ENCODE assay signal across 21 cellular contexts in the genomic region with DNA sequence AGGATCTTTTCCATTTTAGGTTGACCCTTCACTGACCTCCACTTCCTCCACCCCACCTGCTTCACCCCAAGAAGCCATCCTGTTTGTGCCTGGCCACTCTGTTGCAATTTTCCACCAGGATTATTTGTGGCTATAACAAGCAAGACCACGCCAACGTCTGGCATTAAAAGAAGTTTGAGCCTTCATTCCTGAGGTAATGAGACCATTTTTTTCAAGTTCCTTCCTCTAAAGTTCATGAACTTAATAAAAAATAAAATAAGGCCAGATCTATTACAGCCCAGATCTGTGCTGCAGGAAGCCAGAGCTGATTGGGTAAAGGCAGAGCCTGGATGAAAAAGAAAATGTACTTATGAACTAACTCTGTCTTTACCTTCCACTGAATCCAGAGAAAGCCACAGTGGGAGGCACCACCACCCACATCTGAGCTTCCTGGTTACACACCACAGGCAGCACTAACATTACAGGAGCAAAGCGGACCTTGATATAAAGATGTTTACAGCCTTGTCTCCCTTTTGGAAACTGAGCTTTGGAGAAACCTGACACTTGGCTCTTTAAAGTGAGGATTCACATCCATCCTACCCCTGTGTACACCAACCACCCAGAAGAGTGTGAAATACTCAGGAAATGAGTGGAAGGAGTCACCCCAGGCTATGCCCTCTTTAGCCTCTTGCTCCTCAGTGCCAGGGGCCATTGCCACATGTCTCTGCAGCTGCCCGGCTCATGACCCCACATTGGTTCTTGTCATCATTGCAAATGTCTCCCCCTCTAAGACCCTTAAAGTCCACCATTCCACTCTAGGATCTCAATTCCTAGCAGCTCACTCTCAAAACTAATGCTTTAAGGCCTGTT.
DNase-seq lines count a peak whose midpoint lies in the region; ATAC-seq, FAIRE-seq and TF ChIP-seq lines count a peak whose summit lies in the region.
"Had no signal": no experiment of that assay in that cellular context is flagged by ENCODE, and none has a peak within 500 bp of the region (broad histone marks: within the 10 kb centered on the region; RNA-seq: fewer than 3 reads in every experiment).

No MANE protein-coding gene starts in this region.

- TF ChIP-seq EP300 in A549 (IDR thresholded peaks at IDR 0.05) = no peak

- FAIRE-seq in A549 (lab: Jason Lieb, UNC) = no peak

- WGBS in A549 (ENCODE audit: missing lambda C conversion rate) = 65% methylated on average over 4 of the region's 4 CpGs
- WGBS in mesenchymal stem cell = 68% methylated on average over 4 of the region's 4 CpGs
- WGBS in smooth muscle cell (ENCODE audit: low lambda C conversion rate) = 62% methylated on average over 4 of the region's 4 CpGs

- no peak overlapping the region for H4K8ac ChIP-seq in mesenchymal stem cell (ENCODE audit: low read length)

- no peak overlapping the region for H4K91ac ChIP-seq in mesenchymal stem cell (ENCODE audit: low read length)

- H3K18ac ChIP-seq in mesenchymal stem cell (ENCODE audit: low read depth in 1 of 2, low read length in 2 of 2) = no peak overlapping the region

- no peaks in the 10 kb centered on the region for H4K20me1 ChIP-seq in smooth muscle cell (ENCODE audit: low read depth)

- H2AFZ ChIP-seq in mesenchymal stem cell (ENCODE audit: low read depth, low read length) (no peak overlapping the region), smooth muscle cell (ENCODE audit: low read depth) (no peak overlapping the region)

- ATAC-seq in A549 (peak in 1 of 2 experiments; percentile 30; a peak in 3 of 6 replicates), lower lobe of right lung (no peak)
- ATAC-seq: Panc1, WTC11 had no signal

- no peaks in the 10 kb centered on the region for H3F3A ChIP-seq in smooth muscle cell (ENCODE audit: low read depth)

- no peaks in the 10 kb centered on the region for H3K79me2 ChIP-seq in smooth muscle cell (ENCODE audit: low read depth)

- no peak for TF ChIP-seq RAD21 in A549 (conservative IDR thresholded peaks at IDR 0.05 in 1 of 2, IDR thresholded peaks at IDR 0.05 in 1 of 2)

- TF ChIP-seq CTCF in A549 (IDR thresholded peaks at IDR 0.05) (no peak), fibroblast of mammary gland (conservative IDR thresholded peaks at IDR 0.05; ENCODE audit: control insufficient read depth, insufficient read depth, low read depth, low read length) (no peak), lower lobe of right lung (IDR thresholded peaks at IDR 0.05) (no peak), smooth muscle cell (IDR thresholded peaks at IDR 0.05; ENCODE audit: borderline replicate concordance, insufficient read depth, poor library complexity, severe bottlenecking) (no peak)

- H2BK120ac ChIP-seq in mesenchymal stem cell (ENCODE audit: low read depth, low read length) = no peak overlapping the region

- H3K4me2 ChIP-seq in A549 (peak overlapping the region; percentile 49), mesenchymal stem cell (ENCODE audit: low read length, poor library complexity, severe bottlenecking) (no peak overlapping the region), smooth muscle cell (no peak overlapping the region)

- H2BK5ac ChIP-seq in mesenchymal stem cell (ENCODE audit: low read depth, low read length, poor library complexity, severe bottlenecking) = no peak overlapping the region

- H3K23ac ChIP-seq in mesenchymal stem cell (ENCODE audit: low read length in 2 of 2) = no peak overlapping the region

- no peak overlapping the region for H3K4me3 ChIP-seq in A549
- no peak overlapping the region for H3K4me3 ChIP-seq in Jurkat, Clone E6-1 (ENCODE audit: low read length)
- no peak overlapping the region for H3K4me3 ChIP-seq in fibroblast of mammary gland (ENCODE audit: control insufficient read depth, low read depth, low read length)
- peak overlapping the region in 1 of 2 experiments; percentile 31 for H3K4me3 ChIP-seq in mesenchymal stem cell (ENCODE audit: insufficient read depth in 1 of 2, low read depth in 1 of 2, low read length in 2 of 2)
- H3K4me3 ChIP-seq in lower lobe of right lung = no peak overlapping the region
- no peak overlapping the region for H3K4me3 ChIP-seq in smooth muscle cell
- H3K4me3 ChIP-seq: MG63, SK-N-MC had no signal

- H3K79me1 ChIP-seq in mesenchymal stem cell (replicated peaks; ENCODE audit: low read length, poor library complexity, severe bottlenecking) = no peaks in the 10 kb centered on the region

- H3K4me1 ChIP-seq in A549 (peaks cover 20% of the 10 kb centered on the region), mesenchymal stem cell (ENCODE audit: control insufficient read depth, insufficient read depth, low read depth, low read length) (peaks cover 5% of the 10 kb centered on the region), lower lobe of right lung (peaks cover 14% of the 10 kb centered on the region), smooth muscle cell (ENCODE audit: low read depth) (no peaks in the 10 kb centered on the region)

- POLR2A ChIA-PET in A549 (lab: Yijun Ruan, JAX) = no interaction called here

- H3K9ac ChIP-seq in mesenchymal stem cell (ENCODE audit: low read length) (no peak overlapping the region), smooth muscle cell (ENCODE audit: low read depth) (no peak overlapping the region)

- H3K27ac ChIP-seq in A549 (peak overlapping the region; percentile 48 to 76; a peak in 5 of 6 replicates), mesenchymal stem cell (ENCODE audit: low read length, poor library complexity, severe bottlenecking) (peak overlapping the region; percentile 1), lower lobe of right lung (no peak overlapping the region), smooth muscle cell (ENCODE audit: low read depth) (no peak overlapping the region)
- H3K27ac ChIP-seq: SK-N-MC had no signal

- no peak for TF ChIP-seq POLR2A in A549 (IDR thresholded peaks at IDR 0.05; ENCODE audit: low read length)

- no peaks in the 10 kb centered on the region for H3K27me3 ChIP-seq in mesenchymal stem cell (ENCODE audit: control insufficient read depth in 1 of 2, insufficient read depth in 1 of 2, low read length in 2 of 2)
- H3K27me3 ChIP-seq in lower lobe of right lung (ENCODE audit: low read depth) = no peaks in the 10 kb centered on the region
- peaks cover 5% of the 10 kb centered on the region for H3K27me3 ChIP-seq in smooth muscle cell (ENCODE audit: low read depth)
- H3K27me3 ChIP-seq: MG63 had no signal

- no peak overlapping the region for H3K14ac ChIP-seq in mesenchymal stem cell (ENCODE audit: low read length in 2 of 2)

- intact Hi-C loops in lower lobe of right lung (cut with DNase I) = no loop called here

- no peak overlapping the region for H2BK12ac ChIP-seq in mesenchymal stem cell (ENCODE audit: low read length in 2 of 2)

- CTCF ChIA-PET in A549 (lab: Yijun Ruan, JAX) = no interaction called here

- no peaks in the 10 kb centered on the region for H3K9me3 ChIP-seq in A549
- no peaks in the 10 kb centered on the region for H3K9me3 ChIP-seq in mesenchymal stem cell (ENCODE audit: control insufficient read depth, low read length)
- H3K9me3 ChIP-seq in lower lobe of right lung = no peaks in the 10 kb centered on the region
- H3K9me3 ChIP-seq in smooth muscle cell (replicated peaks; ENCODE audit: low read depth) = no peaks in the 10 kb centered on the region
- H3K9me3 ChIP-seq: MG63 had no signal

- H3K36me3 ChIP-seq in mesenchymal stem cell (ENCODE audit: control insufficient read depth in 1 of 2, insufficient read depth in 2 of 2, low read depth in 1 of 2, low read length in 2 of 2) = no peaks in the 10 kb centered on the region
- H3K36me3 ChIP-seq in lower lobe of right lung = no peaks in the 10 kb centered on the region
- no peaks in the 10 kb centered on the region for H3K36me3 ChIP-seq in smooth muscle cell (ENCODE audit: low read depth)
- H3K36me3 ChIP-seq: MG63 had no signal

- peak in 1 of 2 experiments; percentile 42 for DNase-seq in A549 (ENCODE audit: low read depth in 1 of 2, low spot score in 1 of 2)
- peak; percentile 29 for DNase-seq in Jurkat, Clone E6-1 (ENCODE audit: low read depth, low spot score)
- DNase-seq in fibroblast of mammary gland (ENCODE audit: low read depth) = peak; percentile 7
- no peak for DNase-seq in mesenchymal stem cell
- DNase-seq in NCI-H69 (lab: John Stamatoyannopoulos, UW) = no peak
- no peak for DNase-seq in lower lobe of right lung
- DNase-seq in 8988T = no peak
- DNase-seq in smooth muscle cell (lab: John Stamatoyannopoulos, UW; ENCODE audit: unreplicated experiment) = no peak
- DNase-seq: activated CD4-positive, alpha-beta T cell treated with anti-CD3 and anti-CD28 coated beads, Interleukin-2, amount 50 U/mL, for 48 hours; activated T-cell treated with anti-CD3 and anti-CD28 coated beads for 4 hours; amygdala; CD4-positive, alpha-beta T cell; DMS79; HCEC 1CT; midbrain; NCI-H2227 treated with DMSO at 0.1 percent for 48 hours; stimulated activated CD4-positive, alpha-beta T cell treated with anti-CD3 and anti-CD28 coated beads, Interleukin-2, amount 100 ng/mL, for 48 hours had no signal

- H3K4ac ChIP-seq in mesenchymal stem cell (ENCODE audit: low read depth in 1 of 2, low read length in 2 of 2) = no peak overlapping the region

- no peak overlapping the region for H2AK5ac ChIP-seq in mesenchymal stem cell (ENCODE audit: low read length, severe bottlenecking)

- H2BK15ac ChIP-seq in mesenchymal stem cell (ENCODE audit: low read depth, poor library complexity, severe bottlenecking) = no peak overlapping the region

TF ChIP-seq in A549, 52 proteins besides CTCF, POLR2A, EP300 and RAD21:
- TF ChIP-seq ZFP36 (IDR thresholded peaks at IDR 0.05; ENCODE audit: borderline replicate concordance, partially characterized antibody) = no peak
- TF ChIP-seq EHMT2 (IDR thresholded peaks at IDR 0.05; ENCODE audit: low read depth) = no peak
- TF ChIP-seq, protein P1, sequence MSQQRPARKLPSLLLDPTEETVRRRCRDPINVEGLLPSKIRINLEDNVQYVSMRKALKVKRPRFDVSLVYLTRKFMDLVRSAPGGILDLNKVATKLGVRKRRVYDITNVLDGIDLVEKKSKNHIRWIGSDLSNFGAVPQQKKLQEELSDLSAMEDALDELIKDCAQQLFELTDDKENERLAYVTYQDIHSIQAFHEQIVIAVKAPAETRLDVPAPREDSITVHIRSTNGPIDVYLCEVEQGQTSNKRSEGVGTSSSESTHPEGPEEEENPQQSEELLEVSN (IDR thresholded peaks at IDR 0.05; ENCODE audit: borderline replicate concordance, low read depth) = no peak
- TF ChIP-seq CEBPB (IDR thresholded peaks at IDR 0.05) = no peak
- TF ChIP-seq USF2 (IDR thresholded peaks at IDR 0.05) = no peak
- no peak for TF ChIP-seq MYC (IDR thresholded peaks at IDR 0.05; ENCODE audit: borderline replicate concordance, low read length)
- TF ChIP-seq FOSL2 (IDR thresholded peaks at IDR 0.05) = no peak
- TF ChIP-seq FOSL2 (CRISPR knock-in tag; IDR thresholded peaks at IDR 0.05) = no peak
- TF ChIP-seq RCOR1 (IDR thresholded peaks at IDR 0.05; ENCODE audit: low read depth, low read length) = no peak

Comparison
In these comparisons a context has a peak if more than half of its experiments do, and no peak if none do; other contexts are left out.
1. DNase-seq: peak in Jurkat, Clone E6-1 (single experiment) and fibroblast of mammary gland (single experiment); none in mesenchymal stem cell (single experiment), NCI-H69 (single experiment), lower lobe of right lung (single experiment), 8988T (single experiment) and smooth muscle cell (single experiment).
2. H3K27ac ChIP-seq: peak in A549 (2 of 2) and mesenchymal stem cell (single experiment); none in lower lobe of right lung (single experiment) and smooth muscle cell (single experiment).